8 cellular contexts compared by ENCODE assay signal in the genomic region with DNA sequence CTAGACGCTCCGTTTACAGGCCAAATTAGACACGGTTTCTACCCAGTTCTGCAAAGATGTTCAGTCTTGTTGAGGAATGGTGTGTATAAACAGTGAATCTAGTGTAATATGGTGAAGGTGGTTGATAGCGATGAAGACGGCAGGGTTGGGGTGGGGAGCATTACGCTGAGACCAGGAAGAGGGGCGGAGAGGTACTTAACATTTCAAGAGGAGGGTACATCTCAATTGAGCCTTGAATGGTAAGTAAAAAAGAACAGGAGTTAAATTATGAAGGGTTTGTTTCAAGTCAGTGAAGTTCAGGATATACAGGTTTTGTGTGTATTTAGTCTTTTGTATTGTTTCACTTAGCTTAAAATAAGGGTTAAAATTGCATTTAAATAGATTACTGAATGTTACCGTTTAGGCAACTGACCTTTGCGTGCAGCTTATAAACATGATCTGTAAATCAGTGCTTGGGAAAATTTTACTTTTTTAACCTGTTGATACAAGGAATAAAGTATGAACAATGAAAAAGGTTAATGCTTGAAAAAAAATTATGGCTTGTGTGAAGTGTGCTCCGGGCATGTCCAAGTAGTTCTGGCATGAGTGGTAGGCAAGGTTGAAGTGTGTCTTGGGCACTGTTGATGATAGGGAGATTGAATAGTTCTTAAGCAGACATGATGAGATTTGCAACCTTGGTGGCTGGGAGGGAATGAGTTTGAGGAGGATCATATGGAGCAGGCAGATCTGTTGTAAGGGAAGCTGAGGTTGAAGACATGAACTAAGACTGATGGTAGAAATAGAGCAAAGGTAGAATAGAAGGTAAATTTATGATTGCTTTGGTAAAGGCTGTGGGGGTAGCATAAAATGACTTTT. TPM values are rescaled to one million over a fixed set of nuclear protein-coding genes. Genes with fewer than 3 reads are reported as not detected.
DNase-seq lines count a peak whose midpoint lies in the region; ATAC-seq and TF ChIP-seq lines count a peak whose summit lies in the region.

No MANE protein-coding gene starts in this region.

- peaks cover 59% of the 10 kb centered on the region for H3K36me3 ChIP-seq in BE2C
- peaks cover 67% of the 10 kb centered on the region for H3K36me3 ChIP-seq in HUES64 (ENCODE audit: insufficient read depth, low read length)
- peaks cover 12 to 36% of the 10 kb centered on the region in 2 donors for H3K36me3 ChIP-seq in body of pancreas (replicated peaks in 1 of 2; ENCODE audit: insufficient read depth in 1 of 2, low read depth in 2 of 2)

- TF ChIP-seq POLR2A in body of pancreas (IDR thresholded peaks at IDR 0.05), result no peak

- H3K27ac ChIP-seq in HUES64 (ENCODE audit: low read depth, low read length) (peak overlapping the region; percentile 8; the same call in 1 of the 2 replicates), body of pancreas (peak overlapping the region; percentile 27 to 88 (median 82))

- H3K4me1 ChIP-seq in BE2C (no peaks in the 10 kb centered on the region; the same call in 1 of the 2 replicates), HUES64 (ENCODE audit: insufficient read depth, low read length) (peaks cover 14% of the 10 kb centered on the region), body of pancreas (peaks cover 37% of the 10 kb centered on the region), mononuclear cell (ENCODE audit: insufficient read depth, low read length) (peaks cover 37% of the 10 kb centered on the region)

- H3K27me3 ChIP-seq in BE2C (no peaks in the 10 kb centered on the region), HUES64 (ENCODE audit: insufficient read depth, low read length) (no peaks in the 10 kb centered on the region), body of pancreas (no peaks in the 10 kb centered on the region), mononuclear cell (ENCODE audit: insufficient read depth, low read length) (no peaks in the 10 kb centered on the region)

- intact Hi-C loops in body of pancreas (cut with DNase I), result no loop called here

- peak overlapping the region; percentile 97 for H3K9ac ChIP-seq in HUES64 (ENCODE audit: low read depth, low read length)

- H3K4me3 ChIP-seq in BE2C (ENCODE audit: low read depth, low read length), result peak overlapping the region; percentile 100
- peak overlapping the region; percentile 97 for H3K4me3 ChIP-seq in HUES64 (ENCODE audit: low read length)
- H3K4me3 ChIP-seq in body of pancreas, result peak overlapping the region; percentile 68 to 97
- H3K4me3 ChIP-seq in mononuclear cell (ENCODE audit: low read length), result peak overlapping the region; percentile 85

- H3K9me3 ChIP-seq in BE2C (no peaks in the 10 kb centered on the region), HUES64 (ENCODE audit: insufficient read depth, low read depth, low read length) (no peaks in the 10 kb centered on the region), body of pancreas (no peaks in the 10 kb centered on the region), mononuclear cell (ENCODE audit: low read depth, low read length) (no peaks in the 10 kb centered on the region)

- DNase-seq in BE2C, result no peak
- no peak for DNase-seq in body of pancreas
- DNase-seq in activated effector memory CD4-positive, alpha-beta T cell treated with Interleukin-2 at 50 U/mL for 16 hours, result no peak
- no peak for DNase-seq in NCI-H1436 treated with DMSO at 0.1 percent for 48 hours (lab: John Stamatoyannopoulos, UW)

- no peak for ATAC-seq in body of pancreas
- ATAC-seq in HG03175 (IDR thresholded peaks at IDR 0.05; ENCODE audit: unreplicated experiment), result no peak
- ATAC-seq in GM21381 (IDR thresholded peaks at IDR 0.05; ENCODE audit: unreplicated experiment), result no peak

- 9% methylated on average over 10 of the region's 10 CpGs for WGBS in HUES64
- 2% methylated on average over 10 of the region's 10 CpGs for WGBS in body of pancreas, 2 donors

- TF ChIP-seq CTCF in BE2C (IDR thresholded peaks at IDR 0.05; ENCODE audit: low read depth, low read length) (no peak), body of pancreas (IDR thresholded peaks at IDR 0.05) (no peak)

RNA-seq across cellular contexts. Expression of a gene that starts 0.8 kb away (rescaled TPM):
- polyA plus RNA-seq in BE2C (2012; ENCODE audit: insufficient read depth, insufficient read length, low read depth), result 114 TPM
- 30.9 TPM for polyA plus RNA-seq in HUES64 (2013, experiment 1 of 2)
- 24.9 TPM for polyA plus RNA-seq in HUES64 (2013, experiment 2 of 2)
- total RNA-seq in body of pancreas, result 10 to 100 TPM; 19.1 to 20.2 TPM
- 22.7 TPM for total RNA-seq in mononuclear cell

RNA-seq across cellular contexts. Expression of a gene that starts 1.0 kb away (rescaled TPM):
- polyA plus RNA-seq in BE2C (2012; ENCODE audit: insufficient read depth, insufficient read length, low read depth), result 421 TPM
- polyA plus RNA-seq in HUES64 (2013, experiment 1 of 2), result 62.1 TPM
- polyA plus RNA-seq in HUES64 (2013, experiment 2 of 2), result 68.8 TPM
- 100 to 1,000 TPM in 1 of 2 donors, 10 to 100 TPM in 1; 79.4 to 122 TPM for total RNA-seq in body of pancreas
- total RNA-seq in mononuclear cell, result 29.4 TPM

RNA-seq across cellular contexts. Expression of a gene that starts 7.6 kb away (rescaled TPM):
- 0.48 TPM for polyA plus RNA-seq in BE2C (2012; ENCODE audit: insufficient read depth, insufficient read length, low read depth)
- 0.30 TPM for polyA plus RNA-seq in HUES64 (2013, experiment 1 of 2)
- not detected for polyA plus RNA-seq in HUES64 (2013, experiment 2 of 2)
- total RNA-seq in body of pancreas (not detected), mononuclear cell (not detected)

RNA-seq across cellular contexts. Expression of a gene that starts 40.4 kb away (rescaled TPM):
- polyA plus RNA-seq in BE2C (2012; ENCODE audit: insufficient read depth, insufficient read length, low read depth), result 53.9 TPM
- 26.0 TPM for polyA plus RNA-seq in HUES64 (2013, experiment 1 of 2)
- polyA plus RNA-seq in HUES64 (2013, experiment 2 of 2), result 25.1 TPM
- total RNA-seq in body of pancreas (10 to 100 TPM; 16.9 to 47.5 TPM), mononuclear cell (9.0 TPM)

RNA-seq across cellular contexts. Expression of a gene that starts 58.1 kb away (rescaled TPM):
- polyA plus RNA-seq in BE2C (2012; ENCODE audit: insufficient read depth, insufficient read length, low read depth), result 95.2 TPM
- polyA plus RNA-seq in HUES64 (2013, experiment 1 of 2), result 58.1 TPM
- 53.9 TPM for polyA plus RNA-seq in HUES64 (2013, experiment 2 of 2)
- total RNA-seq in body of pancreas (10 to 100 TPM; 16.8 to 20.5 TPM), mononuclear cell (17.3 TPM)
